ENCODE assay signal across 19 cellular contexts in the genomic region with DNA sequence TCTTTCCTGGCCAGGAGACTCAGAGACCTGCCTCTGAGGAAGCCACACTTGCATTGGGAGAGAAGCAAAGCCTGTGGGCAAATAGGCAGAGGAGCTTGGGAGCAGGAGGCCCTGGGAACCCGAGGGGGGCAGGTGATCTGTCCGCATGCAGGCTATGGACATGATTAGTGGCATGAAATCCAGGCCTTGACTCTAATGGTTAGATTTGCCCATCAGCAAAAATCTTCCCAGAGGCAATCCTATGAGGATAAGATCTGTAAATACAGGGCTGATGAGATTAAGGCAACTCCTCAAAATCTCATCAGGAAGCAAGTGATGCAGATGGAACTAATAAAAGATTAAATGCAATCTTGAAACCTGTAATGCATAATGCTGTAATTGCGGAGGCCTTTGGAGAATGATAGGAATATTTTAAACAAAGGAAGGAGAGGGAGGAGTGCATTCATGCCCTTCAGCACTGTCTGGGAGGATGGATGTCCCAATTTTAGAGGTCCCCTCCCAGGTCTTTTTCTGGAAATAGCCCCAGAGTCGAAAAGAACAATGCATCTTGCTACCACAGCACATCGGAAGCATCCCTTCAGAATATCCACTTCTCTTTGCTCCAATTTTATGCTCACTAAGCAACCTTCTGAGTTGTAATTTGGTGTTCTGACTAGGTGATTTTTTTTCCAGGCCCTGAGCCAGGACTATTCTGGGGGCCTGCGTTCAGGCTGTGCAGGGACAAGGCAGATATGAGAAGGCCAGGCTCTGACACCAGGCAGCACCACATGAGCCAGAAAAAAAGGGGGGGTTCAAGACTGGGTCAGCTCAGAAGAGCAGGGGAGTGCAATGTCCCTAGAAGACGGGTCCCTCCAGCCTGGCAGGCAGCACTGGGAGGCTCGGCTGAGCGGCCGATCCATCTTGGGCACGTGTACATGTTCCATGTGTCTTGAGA.
A peak's percentile ranks its signal among the peaks of the same experiment; 100 is the strongest.
DNase-seq lines count a peak whose midpoint lies in the region; ATAC-seq and TF ChIP-seq lines count a peak whose summit lies in the region.
"Had no signal": no experiment of that assay in that cellular context is flagged by ENCODE, and none has a peak within 500 bp of the region (broad histone marks: within the 10 kb centered on the region; RNA-seq: fewer than 3 reads in every experiment).

No MANE protein-coding gene starts in this region.

- H3K36me3 Mint-ChIP-seq in activated T-helper 2 cell treated with anti-CD3 and anti-CD28 coated beads, Interferon-gamma antibody, Interleukin-2, Interleukin-4, amounts not matched to agents 10 μg/mL and 5 μg/mL and 100 μg/mL, durations not matched to agents 14 hours and 24 hours and 36 hours (ENCODE audit: low read depth): no peaks in the 10 kb centered on the region

- no peaks in the 10 kb centered on the region for H3K4me1 ChIP-seq in right cardiac atrium (ENCODE audit: control insufficient read depth, insufficient read depth, low read length)
- H3K4me1 ChIP-seq: SJCRH30 had no signal

- H3K9me3 ChIP-seq in right cardiac atrium (ENCODE audit: control insufficient read depth, low read length): no peaks in the 10 kb centered on the region
- H3K9me3 ChIP-seq: SJCRH30 had no signal

- in situ Hi-C loops in G401 (cut with HindIII; ENCODE audit: low sequenced_read_pairs): no loop called here

- no peak overlapping the region for H3K4me3 ChIP-seq in right cardiac atrium (ENCODE audit: low read length)
- H3K4me3 ChIP-seq: GM23248, SJCRH30 had no signal

- WGBS in right cardiac atrium: 68% methylated on average over 11 of the region's 11 CpGs

- H3K4me1 Mint-ChIP-seq in activated T-helper 2 cell treated with anti-CD3 and anti-CD28 coated beads, Interferon-gamma antibody, Interleukin-2, Interleukin-4, amounts not matched to agents 10 μg/mL and 5 μg/mL and 100 μg/mL, durations not matched to agents 14 hours and 24 hours and 36 hours (ENCODE audit: low read depth): no peaks in the 10 kb centered on the region
- H3K4me1 Mint-ChIP-seq: B cell, H9 had no signal

- DNase-seq in G401 (ENCODE audit: low spot score) (peak; percentile 86), Right ventricle myocardium superior (peak; percentile 48), right cardiac atrium (peak in 1 of 3 donors; percentile 16), NCI-H187 treated with DMSO at 0.1 percent for 48 hours (lab: John Stamatoyannopoulos, UW) (no peak), mesenteric fat pad (ENCODE audit: low spot score) (no peak)
- DNase-seq in activated T-helper 2 cell treated with anti-CD3 and anti-CD28 coated beads, Interferon-gamma antibody, Interleukin-2, Interleukin-4, amounts not matched to agents 10 μg/mL and 5 μg/mL and 100 μg/mL, durations not matched to agents 14 hours and 24 hours and 36 hours (ENCODE audit: low spot score): no peak
- DNase-seq: GM23248, H9, HFFc6, Kasumi-1, NCI-H1048, NCI-H1417 treated with DMSO at 0.1 percent for 48 hours, NCI-H187, NCI-H2107, NCI-H69, SJCRH30 had no signal

- H3K4me3 Mint-ChIP-seq in activated T-helper 2 cell treated with anti-CD3 and anti-CD28 coated beads, Interferon-gamma antibody, Interleukin-2, Interleukin-4, amounts not matched to agents 10 μg/mL and 5 μg/mL and 100 μg/mL, durations not matched to agents 14 hours and 24 hours and 36 hours (ENCODE audit: low read depth): no peak overlapping the region
- H3K4me3 Mint-ChIP-seq: B cell, H9, HFFc6 had no signal

- H3K27me3 ChIP-seq in right cardiac atrium (ENCODE audit: control insufficient read depth, insufficient read depth): no peaks in the 10 kb centered on the region
- H3K27me3 ChIP-seq: SJCRH30 had no signal

- no peaks in the 10 kb centered on the region for H3K9me3 Mint-ChIP-seq in activated T-helper 2 cell treated with anti-CD3 and anti-CD28 coated beads, Interferon-gamma antibody, Interleukin-2, Interleukin-4, amounts not matched to agents 10 μg/mL and 5 μg/mL and 100 μg/mL, durations not matched to agents 14 hours and 24 hours and 36 hours

- ATAC-seq in SK-N-SH treated with all-trans-retinoic acid at 6 μM for 48 hours: no peak; the same call in 2 of the 3 replicates
- peak; percentile 94 for ATAC-seq in Right ventricle myocardium superior (ENCODE audit: poor library complexity)
- peak; percentile 84 to 89 for ATAC-seq in right cardiac atrium
- ATAC-seq: Panc1 had no signal

- no peak overlapping the region for H3K27ac ChIP-seq in right cardiac atrium (ENCODE audit: low read length)
- H3K27ac ChIP-seq: GM23248, SJCRH30 had no signal

- no peaks in the 10 kb centered on the region for H3K27me3 Mint-ChIP-seq in activated T-helper 2 cell treated with anti-CD3 and anti-CD28 coated beads, Interferon-gamma antibody, Interleukin-2, Interleukin-4, amounts not matched to agents 10 μg/mL and 5 μg/mL and 100 μg/mL, durations not matched to agents 14 hours and 24 hours and 36 hours (ENCODE audit: low read depth)

- intact Hi-C loops in Right ventricle myocardium superior (cut with DNase I) (no loop called here), right cardiac atrium (cut with DNase I) (no loop called here)
- intact Hi-C loops in activated T-helper 2 cell treated with anti-CD3 and anti-CD28 coated beads, Interferon-gamma antibody, Interleukin-2, Interleukin-4, amounts not matched to agents 10 μg/mL and 5 μg/mL and 100 μg/mL, durations not matched to agents 14 hours and 24 hours and 36 hours (cut with micrococcal nuclease): no loop called here

- H3K27ac Mint-ChIP-seq in activated T-helper 2 cell treated with anti-CD3 and anti-CD28 coated beads, Interferon-gamma antibody, Interleukin-2, Interleukin-4, amounts not matched to agents 10 μg/mL and 5 μg/mL and 100 μg/mL, durations not matched to agents 14 hours and 24 hours and 36 hours: no peak overlapping the region
- H3K27ac Mint-ChIP-seq: B cell, H9, HFFc6 had no signal

TF ChIP-seq in SK-N-SH treated with all-trans-retinoic acid at 6 μM for 48 hours, 23 proteins besides CTCF, POLR2A, EP300 and RAD21:
- TF ChIP-seq, protein P1, sequence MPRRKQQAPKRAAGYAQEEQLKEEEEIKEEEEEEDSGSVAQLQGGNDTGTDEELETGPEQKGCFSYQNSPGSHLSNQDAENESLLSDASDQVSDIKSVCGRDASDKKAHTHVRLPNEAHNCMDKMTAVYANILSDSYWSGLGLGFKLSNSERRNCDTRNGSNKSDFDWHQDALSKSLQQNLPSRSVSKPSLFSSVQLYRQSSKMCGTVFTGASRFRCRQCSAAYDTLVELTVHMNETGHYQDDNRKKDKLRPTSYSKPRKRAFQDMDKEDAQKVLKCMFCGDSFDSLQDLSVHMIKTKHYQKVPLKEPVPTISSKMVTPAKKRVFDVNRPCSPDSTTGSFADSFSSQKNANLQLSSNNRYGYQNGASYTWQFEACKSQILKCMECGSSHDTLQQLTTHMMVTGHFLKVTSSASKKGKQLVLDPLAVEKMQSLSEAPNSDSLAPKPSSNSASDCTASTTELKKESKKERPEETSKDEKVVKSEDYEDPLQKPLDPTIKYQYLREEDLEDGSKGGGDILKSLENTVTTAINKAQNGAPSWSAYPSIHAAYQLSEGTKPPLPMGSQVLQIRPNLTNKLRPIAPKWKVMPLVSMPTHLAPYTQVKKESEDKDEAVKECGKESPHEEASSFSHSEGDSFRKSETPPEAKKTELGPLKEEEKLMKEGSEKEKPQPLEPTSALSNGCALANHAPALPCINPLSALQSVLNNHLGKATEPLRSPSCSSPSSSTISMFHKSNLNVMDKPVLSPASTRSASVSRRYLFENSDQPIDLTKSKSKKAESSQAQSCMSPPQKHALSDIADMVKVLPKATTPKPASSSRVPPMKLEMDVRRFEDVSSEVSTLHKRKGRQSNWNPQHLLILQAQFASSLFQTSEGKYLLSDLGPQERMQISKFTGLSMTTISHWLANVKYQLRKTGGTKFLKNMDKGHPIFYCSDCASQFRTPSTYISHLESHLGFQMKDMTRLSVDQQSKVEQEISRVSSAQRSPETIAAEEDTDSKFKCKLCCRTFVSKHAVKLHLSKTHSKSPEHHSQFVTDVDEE (CRISPR knock-in tag; IDR thresholded peaks at IDR 0.05): peak; percentile 96
- TF ChIP-seq SNAI2 (CRISPR knock-in tag; IDR thresholded peaks at IDR 0.05) (peak; percentile 66; the same call in 1 of the 2 replicates), TCF4 (CRISPR knock-in tag; IDR thresholded peaks at IDR 0.05; ENCODE audit: borderline replicate concordance) (peak; percentile 95), ZNF8 (CRISPR knock-in tag; IDR thresholded peaks at IDR 0.05) (peak; percentile 10), ZC3H10 (CRISPR knock-in tag; IDR thresholded peaks at IDR 0.05) (no peak), BACH2 (CRISPR knock-in tag; IDR thresholded peaks at IDR 0.05; ENCODE audit: borderline replicate concordance) (no peak)
TF ChIP-seq in SK-N-SH treated with all-trans-retinoic acid at 6 μM for 48 hours: peak in this region for 4.

Comparison
In these comparisons a context has a peak if more than half of its experiments do, and no peak if none do; other contexts are left out.
1. DNase-seq: peak in G401 (single experiment) and Right ventricle myocardium superior (single experiment); none in NCI-H187 treated with DMSO at 0.1 percent for 48 hours (single experiment), mesenteric fat pad (single experiment) and activated T-helper 2 cell treated with anti-CD3 and anti-CD28 coated beads, Interferon-gamma antibody, Interleukin-2, Interleukin-4, amounts not matched to agents 10 μg/mL and 5 μg/mL and 100 μg/mL, durations not matched to agents 14 hours and 24 hours and 36 hours (single experiment).